1 cellular context compared by ENCODE assay signal in genomic region chr11:112537846-112538330, GRCh38.
TF ChIP-seq lines count a peak whose summit lies in the region.

No MANE protein-coding gene starts in this region.

TF ChIP-seq in GM23338, 12 proteins besides CTCF, POLR2A, EP300 and RAD21 (continued from another document):
- no peak for TF ChIP-seq ZNF462 (CRISPR knock-in tag; IDR thresholded peaks at IDR 0.05)
- TF ChIP-seq JUNB (IDR thresholded peaks at IDR 0.05; ENCODE audit: unreplicated experiment): no peak
- no peak for TF ChIP-seq STAT1 (IDR thresholded peaks at IDR 0.05; ENCODE audit: unreplicated experiment)
- no peak for TF ChIP-seq ETS1 (IDR thresholded peaks at IDR 0.05)
- TF ChIP-seq CREB1 (CRISPR knock-in tag; IDR thresholded peaks at IDR 0.05; ENCODE audit: low read depth): no peak
- TF ChIP-seq ZNF331 (CRISPR knock-in tag; IDR thresholded peaks at IDR 0.05; ENCODE audit: low read depth): no peak
